1 cellular context compared by ENCODE assay signal in the genomic region with DNA sequence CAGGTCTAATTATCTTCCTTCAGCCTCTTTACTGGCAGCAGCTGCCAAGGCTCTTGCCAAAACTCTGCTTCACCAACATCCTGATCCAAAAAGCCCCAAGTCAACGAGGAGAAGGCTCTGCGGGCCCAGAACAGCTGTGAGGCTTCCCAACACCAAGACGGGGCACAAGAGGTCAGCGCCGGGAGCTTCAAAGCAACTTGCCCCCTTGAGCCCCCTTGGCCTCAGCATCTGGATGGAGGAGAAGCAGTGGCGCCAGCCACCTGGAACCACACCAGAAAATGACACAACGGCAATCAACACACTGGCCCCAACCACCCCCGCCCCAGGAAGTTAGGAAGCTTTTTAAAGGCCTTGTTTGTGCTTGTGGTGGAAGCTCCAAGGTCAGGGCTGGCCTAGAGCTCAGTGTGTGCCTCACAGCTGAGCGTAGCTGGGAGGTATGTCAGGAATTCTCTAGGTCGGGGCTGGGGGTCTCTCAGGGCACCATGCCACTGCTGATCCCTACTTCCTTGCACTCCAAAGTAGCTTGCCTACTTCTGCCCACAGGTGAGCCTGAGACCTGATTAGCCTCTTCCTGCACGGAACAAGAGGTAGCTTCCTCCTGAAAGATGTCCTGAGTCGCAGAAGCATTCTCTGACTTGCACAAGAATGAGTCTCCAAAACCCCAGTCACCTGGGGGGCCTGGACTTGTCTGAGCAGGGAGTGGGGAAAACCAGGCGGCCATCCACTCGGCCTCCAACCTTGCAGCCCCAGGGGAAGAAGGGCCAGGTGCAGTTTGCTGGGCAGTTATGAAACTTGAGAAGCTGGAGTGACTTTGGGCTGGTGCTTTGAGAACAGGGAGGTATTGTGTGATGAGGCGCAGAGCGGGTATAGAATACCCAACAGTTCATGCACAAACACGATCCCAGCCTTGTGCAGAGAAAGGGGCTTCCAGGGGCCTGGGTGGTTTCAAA.
TF ChIP-seq lines count a peak whose summit lies in the region.

No MANE protein-coding gene starts in this region.

TF ChIP-seq in HepG2, 621 proteins besides CTCF, POLR2A, EP300 and RAD21 (continued from another document and continues in another):
- TF ChIP-seq ARID4A (CRISPR knock-in tag; IDR thresholded peaks at IDR 0.05; ENCODE audit: borderline replicate concordance) (peak; percentile 35; the same call in 1 of the 2 replicates), NCOA5 (CRISPR knock-in tag; IDR thresholded peaks at IDR 0.05) (no peak), CEBPB (IDR thresholded peaks at IDR 0.05; ENCODE audit: borderline replicate concordance, low read depth, low read length) (no peak), CCDC6 (CRISPR knock-in tag; IDR thresholded peaks at IDR 0.05) (no peak), MIER2 (CRISPR knock-in tag; IDR thresholded peaks at IDR 0.05) (no peak; the same call in 1 of the 2 replicates), PITX1 (CRISPR knock-in tag; IDR thresholded peaks at IDR 0.05) (no peak; the same call in 1 of the 2 replicates), FOXP1 (IDR thresholded peaks at IDR 0.05) (no peak), FOXP1 (CRISPR knock-in tag; IDR thresholded peaks at IDR 0.05) (peak; percentile 74), ZNF75D (CRISPR knock-in tag; IDR thresholded peaks at IDR 0.05; ENCODE audit: borderline replicate concordance) (no peak), ARHGAP35 (CRISPR knock-in tag; IDR thresholded peaks at IDR 0.05; ENCODE audit: borderline replicate concordance) (no peak), KLF15 (CRISPR knock-in tag; IDR thresholded peaks at IDR 0.05; ENCODE audit: borderline replicate concordance) (no peak), ZNF160 (CRISPR knock-in tag; IDR thresholded peaks at IDR 0.05) (no peak; the same call in 1 of the 2 replicates), CSRNP2 (CRISPR knock-in tag; conservative IDR thresholded peaks at IDR 0.05; ENCODE audit: low read depth) (no peak), PRPF4 (IDR thresholded peaks at IDR 0.05; ENCODE audit: low read depth, low read length, poor library complexity, severe bottlenecking) (no peak), ETS1 (CRISPR knock-in tag; IDR thresholded peaks at IDR 0.05) (no peak), KLF6 (CRISPR knock-in tag; IDR thresholded peaks at IDR 0.05) (no peak), CC2D1A (CRISPR knock-in tag; IDR thresholded peaks at IDR 0.05) (no peak), ZNF263 (CRISPR knock-in tag; IDR thresholded peaks at IDR 0.05) (no peak), AHR (CRISPR knock-in tag; IDR thresholded peaks at IDR 0.05) (no peak), MAFF (IDR thresholded peaks at IDR 0.05; ENCODE audit: low read depth, low read length) (no peak), PLSCR1 (CRISPR knock-in tag; IDR thresholded peaks at IDR 0.05; ENCODE audit: borderline replicate concordance) (no peak), PCBP1 (IDR thresholded peaks at IDR 0.05; ENCODE audit: borderline replicate concordance, low read depth, low read length) (no peak), ATM (IDR thresholded peaks at IDR 0.05; ENCODE audit: borderline replicate concordance) (no peak), JUN (CRISPR knock-in tag; IDR thresholded peaks at IDR 0.05) (no peak), ZNF761 (CRISPR knock-in tag; conservative IDR thresholded peaks at IDR 0.05) (peak; percentile 37), MLXIP (CRISPR knock-in tag; IDR thresholded peaks at IDR 0.05; ENCODE audit: borderline replicate concordance) (no peak), HDAC2 (CRISPR knock-in tag; IDR thresholded peaks at IDR 0.05) (peak; percentile 63), ZBTB10 (CRISPR knock-in tag; IDR thresholded peaks at IDR 0.05; ENCODE audit: borderline replicate concordance) (no peak), ZNF30 (CRISPR knock-in tag; IDR thresholded peaks at IDR 0.05) (no peak), ZNF546 (CRISPR knock-in tag; conservative IDR thresholded peaks at IDR 0.05) (no peak)
- TF ChIP-seq, protein P1, sequence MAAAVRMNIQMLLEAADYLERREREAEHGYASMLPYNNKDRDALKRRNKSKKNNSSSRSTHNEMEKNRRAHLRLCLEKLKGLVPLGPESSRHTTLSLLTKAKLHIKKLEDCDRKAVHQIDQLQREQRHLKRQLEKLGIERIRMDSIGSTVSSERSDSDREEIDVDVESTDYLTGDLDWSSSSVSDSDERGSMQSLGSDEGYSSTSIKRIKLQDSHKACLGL (CRISPR knock-in tag; IDR thresholded peaks at IDR 0.05): no peak
- TF ChIP-seq, protein P2, sequence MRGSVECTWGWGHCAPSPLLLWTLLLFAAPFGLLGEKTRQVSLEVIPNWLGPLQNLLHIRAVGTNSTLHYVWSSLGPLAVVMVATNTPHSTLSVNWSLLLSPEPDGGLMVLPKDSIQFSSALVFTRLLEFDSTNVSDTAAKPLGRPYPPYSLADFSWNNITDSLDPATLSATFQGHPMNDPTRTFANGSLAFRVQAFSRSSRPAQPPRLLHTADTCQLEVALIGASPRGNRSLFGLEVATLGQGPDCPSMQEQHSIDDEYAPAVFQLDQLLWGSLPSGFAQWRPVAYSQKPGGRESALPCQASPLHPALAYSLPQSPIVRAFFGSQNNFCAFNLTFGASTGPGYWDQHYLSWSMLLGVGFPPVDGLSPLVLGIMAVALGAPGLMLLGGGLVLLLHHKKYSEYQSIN (CRISPR knock-in tag; IDR thresholded peaks at IDR 0.05; ENCODE audit: borderline replicate concordance): no peak
- TF ChIP-seq, protein P3, sequence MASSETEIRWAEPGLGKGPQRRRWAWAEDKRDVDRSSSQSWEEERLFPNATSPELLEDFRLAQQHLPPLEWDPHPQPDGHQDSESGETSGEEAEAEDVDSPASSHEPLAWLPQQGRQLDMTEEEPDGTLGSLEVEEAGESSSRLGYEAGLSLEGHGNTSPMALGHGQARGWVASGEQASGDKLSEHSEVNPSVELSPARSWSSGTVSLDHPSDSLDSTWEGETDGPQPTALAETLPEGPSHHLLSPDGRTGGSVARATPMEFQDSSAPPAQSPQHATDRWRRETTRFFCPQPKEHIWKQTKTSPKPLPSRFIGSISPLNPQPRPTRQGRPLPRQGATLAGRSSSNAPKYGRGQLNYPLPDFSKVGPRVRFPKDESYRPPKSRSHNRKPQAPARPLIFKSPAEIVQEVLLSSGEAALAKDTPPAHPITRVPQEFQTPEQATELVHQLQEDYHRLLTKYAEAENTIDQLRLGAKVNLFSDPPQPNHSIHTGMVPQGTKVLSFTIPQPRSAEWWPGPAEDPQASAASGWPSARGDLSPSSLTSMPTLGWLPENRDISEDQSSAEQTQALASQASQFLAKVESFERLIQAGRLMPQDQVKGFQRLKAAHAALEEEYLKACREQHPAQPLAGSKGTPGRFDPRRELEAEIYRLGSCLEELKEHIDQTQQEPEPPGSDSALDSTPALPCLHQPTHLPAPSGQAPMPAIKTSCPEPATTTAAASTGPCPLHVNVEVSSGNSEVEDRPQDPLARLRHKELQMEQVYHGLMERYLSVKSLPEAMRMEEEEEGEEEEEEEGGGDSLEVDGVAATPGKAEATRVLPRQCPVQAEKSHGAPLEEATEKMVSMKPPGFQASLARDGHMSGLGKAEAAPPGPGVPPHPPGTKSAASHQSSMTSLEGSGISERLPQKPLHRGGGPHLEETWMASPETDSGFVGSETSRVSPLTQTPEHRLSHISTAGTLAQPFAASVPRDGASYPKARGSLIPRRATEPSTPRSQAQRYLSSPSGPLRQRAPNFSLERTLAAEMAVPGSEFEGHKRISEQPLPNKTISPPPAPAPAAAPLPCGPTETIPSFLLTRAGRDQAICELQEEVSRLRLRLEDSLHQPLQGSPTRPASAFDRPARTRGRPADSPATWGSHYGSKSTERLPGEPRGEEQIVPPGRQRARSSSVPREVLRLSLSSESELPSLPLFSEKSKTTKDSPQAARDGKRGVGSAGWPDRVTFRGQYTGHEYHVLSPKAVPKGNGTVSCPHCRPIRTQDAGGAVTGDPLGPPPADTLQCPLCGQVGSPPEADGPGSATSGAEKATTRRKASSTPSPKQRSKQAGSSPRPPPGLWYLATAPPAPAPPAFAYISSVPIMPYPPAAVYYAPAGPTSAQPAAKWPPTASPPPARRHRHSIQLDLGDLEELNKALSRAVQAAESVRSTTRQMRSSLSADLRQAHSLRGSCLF (CRISPR knock-in tag; IDR thresholded peaks at IDR 0.05; ENCODE audit: borderline replicate concordance): no peak
